Comparison of ENCODE assay signal across 16 cellular contexts in the genomic region with DNA sequence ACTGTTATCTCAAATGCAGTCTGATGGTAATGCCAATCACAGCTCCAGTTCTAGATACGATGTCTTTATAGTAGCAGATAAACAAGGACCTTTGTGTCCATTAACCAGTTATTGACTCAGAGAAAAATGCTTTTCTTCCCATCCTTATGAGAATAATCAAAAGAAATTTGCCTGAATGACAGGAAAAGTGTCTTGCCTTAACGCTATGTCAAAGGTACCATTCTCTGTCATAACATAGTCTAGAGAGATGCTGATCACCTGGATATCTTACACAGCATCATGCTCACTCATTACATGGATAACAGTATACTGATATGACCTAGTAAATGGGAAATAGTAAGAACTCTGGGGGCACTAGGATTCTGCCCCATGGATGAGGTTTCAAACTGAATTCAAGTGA.
DNase-seq lines count a peak whose midpoint lies in the region; ATAC-seq and TF ChIP-seq lines count a peak whose summit lies in the region.
"Had no signal": no experiment of that assay in that cellular context is flagged by ENCODE, and none has a peak within 500 bp of the region (broad histone marks: within the 10 kb centered on the region; RNA-seq: fewer than 3 reads in every experiment).

No MANE protein-coding gene starts in this region.

- no peak overlapping the region for H3K9ac ChIP-seq in neural cell (ENCODE audit: low read length)
- H3K9ac ChIP-seq: KMS-11 had no signal

- H3K4me3 ChIP-seq in neural cell (ENCODE audit: low read length): peak overlapping the region; percentile 1

- no peaks in the 10 kb centered on the region for H3F3A ChIP-seq in neural cell (ENCODE audit: insufficient read depth, low read length, poor library complexity, severe bottlenecking)

- H3K27ac ChIP-seq in neural cell (ENCODE audit: low read length): peak overlapping the region; percentile 4
- H3K27ac ChIP-seq: 22Rv1, KMS-11 had no signal

- no peak overlapping the region for H3K4me2 ChIP-seq in neural cell (ENCODE audit: low read length)

- DNase-seq in GM10266 (ENCODE audit: extremely low spot score): no peak
- DNase-seq in activated CD4-positive, alpha-beta T cell treated with anti-CD3 and anti-CD28 coated beads, Interleukin-2, amount 50 U/mL, for 1 hour: no peak
- DNase-seq: CD8-positive, alpha-beta T cell; COR-L47; DMS153; HCEC 1CT; HFFc6 had no signal

- H3K27me3 ChIP-seq in neural cell (ENCODE audit: insufficient read depth, low read depth, low read length): no peaks in the 10 kb centered on the region

- ATAC-seq in GM18861 (IDR thresholded peaks at IDR 0.05; ENCODE audit: unreplicated experiment): peak; percentile 10
- peak; percentile 4 for ATAC-seq in GM19035 (IDR thresholded peaks at IDR 0.05; ENCODE audit: unreplicated experiment)
- ATAC-seq in HG02973 (IDR thresholded peaks at IDR 0.05; ENCODE audit: unreplicated experiment): peak; percentile 4
- ATAC-seq in HG03432 (IDR thresholded peaks at IDR 0.05; ENCODE audit: unreplicated experiment): no peak
- no peak for ATAC-seq in HG03108 (IDR thresholded peaks at IDR 0.05; ENCODE audit: unreplicated experiment)
- ATAC-seq: CD8-positive, alpha-beta T cell; HepG2 had no signal

- TF ChIP-seq EP300 in neural cell (conservative IDR thresholded peaks at IDR 0.05; ENCODE audit: poor library complexity, severe bottlenecking): peak; percentile 96

- no peaks in the 10 kb centered on the region for H4K20me1 ChIP-seq in neural cell (ENCODE audit: insufficient read depth)

- TF ChIP-seq RAD21 in neural cell (conservative IDR thresholded peaks at IDR 0.05): peak; percentile 17

- no peaks in the 10 kb centered on the region for H3K79me2 ChIP-seq in neural cell (replicated peaks; ENCODE audit: insufficient read depth, low read length)

- H3K9me3 ChIP-seq in neural cell (ENCODE audit: low read length): no peaks in the 10 kb centered on the region

- H3K9me2 ChIP-seq in neural cell (ENCODE audit: insufficient read depth, low read length): no peaks in the 10 kb centered on the region

- H3K36me3 ChIP-seq in neural cell (ENCODE audit: insufficient read depth, low read length): no peaks in the 10 kb centered on the region

- H2AFZ ChIP-seq in neural cell (ENCODE audit: low read depth, low read length): no peak overlapping the region

- no peak for TF ChIP-seq CTCF in neural cell (IDR thresholded peaks at IDR 0.05; ENCODE audit: poor library complexity, severe bottlenecking)
- TF ChIP-seq CTCF in GM10266 (IDR thresholded peaks at IDR 0.05; ENCODE audit: control insufficient read depth, insufficient read depth, low read depth, missing control alignments): no peak

TF ChIP-seq in neural cell, 6 proteins besides CTCF, POLR2A, EP300 and RAD21:
- TF ChIP-seq REST (IDR thresholded peaks at IDR 0.05; ENCODE audit: borderline replicate concordance): peak; percentile 53
- TF ChIP-seq SMC3 (conservative IDR thresholded peaks at IDR 0.05; ENCODE audit: poor library complexity): peak; percentile 20
- TF ChIP-seq POLR2AphosphoS5 (IDR thresholded peaks at IDR 0.05): peak; percentile 94
- TF ChIP-seq EZH2 (IDR thresholded peaks at IDR 0.05; ENCODE audit: borderline replicate concordance, insufficient read depth, low read length, poor library complexity, severe bottlenecking): no peak

Comparison
In these comparisons a context has a peak if more than half of its experiments do, and no peak if none do; other contexts are left out.
1. ATAC-seq: peak in GM18861 (single experiment), GM19035 (single experiment) and HG02973 (single experiment); none in HG03432 (single experiment) and HG03108 (single experiment).